11 cellular contexts compared by ENCODE assay signal in genomic region chr14:91940209-91940608, GRCh38.
"Had no signal": no experiment of that assay in that cellular context is flagged by ENCODE, and none has a peak within 500 bp of the region (broad histone marks: within the 10 kb centered on the region; RNA-seq: fewer than 3 reads in every experiment).

No MANE protein-coding gene starts in this region.

- H3K36me3 ChIP-seq: HAP-1 had no signal

- H3K9me3 ChIP-seq: HAP-1 had no signal

- H3K27ac Mint-ChIP-seq: GM23338, H9, HFFc6 had no signal

- H3K4me3 Mint-ChIP-seq: GM23338, H9, HFFc6 had no signal

- H3K4me3 ChIP-seq: GM23248, GM23338, HAP-1 had no signal

- ATAC-seq: GM23338, HCT116 had no signal

- DNase-seq: GM23248, GOT3, H7, H9, HCEC 1CT, HFFc6 had no signal

- H3K9ac ChIP-seq: GM23248 had no signal

- H2AFZ ChIP-seq: GM23248, GM23338 had no signal

- H3K27ac ChIP-seq: GM23248 had no signal

- H3K9me3 Mint-ChIP-seq: GM23338, H9, HFFc6 had no signal

- H3K4me2 ChIP-seq: GM23338 had no signal

- FAIRE-seq: H1, H54 had no signal
